ENCODE assay signal across 11 cellular contexts in the genomic region with DNA sequence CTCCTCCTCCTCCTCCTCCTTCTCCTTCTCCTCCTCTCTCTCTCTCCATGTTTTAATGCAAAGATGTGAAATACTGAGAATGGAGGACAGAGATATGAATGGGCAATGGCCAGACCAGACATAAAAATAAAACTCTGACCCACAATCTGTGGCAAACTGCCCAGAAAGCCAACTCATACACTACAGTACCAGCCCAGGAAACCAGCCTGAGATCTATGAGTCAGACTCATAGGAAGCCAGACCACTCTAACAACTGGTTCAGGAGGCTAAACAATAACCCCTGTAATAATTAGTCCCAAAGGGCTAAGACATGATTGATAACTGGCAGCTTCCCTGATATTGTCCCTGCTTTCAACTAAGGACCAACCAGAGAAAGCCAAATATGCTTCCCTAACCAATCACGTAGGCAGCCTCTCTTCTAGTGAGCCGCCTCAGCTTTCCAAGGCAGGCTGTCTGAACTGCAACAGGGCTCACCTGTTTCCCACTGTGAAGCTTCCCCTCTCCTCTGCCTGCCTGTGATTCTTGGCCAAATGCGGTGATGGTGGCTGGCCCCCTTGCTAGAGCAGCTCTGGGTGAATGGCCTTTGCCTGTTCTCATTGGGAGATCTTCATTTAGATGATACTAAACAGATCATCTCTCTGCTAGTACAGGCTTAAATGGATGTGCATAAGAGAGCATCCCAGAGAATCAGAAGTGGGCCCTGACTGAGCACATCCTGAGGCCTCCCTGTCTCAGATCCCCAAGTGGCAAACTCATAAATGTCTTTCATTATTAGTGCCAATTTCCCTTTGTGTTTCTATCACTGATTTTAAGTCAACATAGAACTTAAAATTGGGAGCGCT.
DNase-seq lines count a peak whose midpoint lies in the region; ATAC-seq, FAIRE-seq and TF ChIP-seq lines count a peak whose summit lies in the region.
"Had no signal": no experiment of that assay in that cellular context is flagged by ENCODE, and none has a peak within 500 bp of the region (broad histone marks: within the 10 kb centered on the region; RNA-seq: fewer than 3 reads in every experiment).

No MANE protein-coding gene starts in this region.

- no peak overlapping the region for H3K27ac ChIP-seq in small intestine (ENCODE audit: low read depth in 1 of 2, low read length in 1 of 2)
- H3K27ac ChIP-seq: thyroid gland had no signal

- peak; percentile 81 for ATAC-seq in GM21786 (IDR thresholded peaks at IDR 0.05; ENCODE audit: unreplicated experiment)
- no peak for ATAC-seq in stimulated activated naive CD8-positive, alpha-beta T cell treated with anti-CD3 and anti-CD28 coated beads, Interleukin-15, amount 100 ng/mL, for 72 hours

- FAIRE-seq in small intestine (lab: Jason Lieb, UNC), result no peak

- no peaks in the 10 kb centered on the region for H3K9me3 ChIP-seq in small intestine (ENCODE audit: control insufficient read depth, low read depth)
- H3K9me3 ChIP-seq: thyroid gland had no signal

- no peaks in the 10 kb centered on the region for H3K27me3 Mint-ChIP-seq in stimulated activated naive CD8-positive, alpha-beta T cell treated with anti-CD3 and anti-CD28 coated beads, Interleukin-15, amount 100 ng/mL, for 72 hours
- H3K27me3 Mint-ChIP-seq: activated naive CD8-positive, alpha-beta T cell treated with anti-CD3 and anti-CD28 coated beads, Interleukin-2, amount 10 ng/mL, durations not matched to agents 7 days and 5 days had no signal

- H3K4me3 ChIP-seq in foreskin fibroblast (ENCODE audit: low read depth in 1 of 2, low read length in 2 of 2), result no peak overlapping the region
- no peak overlapping the region for H3K4me3 ChIP-seq in small intestine (ENCODE audit: low read depth in 1 of 2, low read length in 2 of 2)
- H3K4me3 ChIP-seq: thyroid gland had no signal

- DNase-seq in RPMI7951 (ENCODE audit: low read depth) (peak; percentile 100), foreskin fibroblast (peak; percentile 97 to 98), small intestine (peak; percentile 17), G401 (ENCODE audit: low spot score) (no peak), midbrain (lab: John Stamatoyannopoulos, UW) (no peak), cerebellum (ENCODE audit: low spot score) (no peak)
- DNase-seq in stimulated activated naive CD8-positive, alpha-beta T cell treated with anti-CD3 and anti-CD28 coated beads, Interleukin-15, amount 100 ng/mL, for 72 hours, result no peak
- DNase-seq: activated naive CD8-positive, alpha-beta T cell treated with anti-CD3 and anti-CD28 coated beads, Interleukin-2, amount 10 ng/mL, durations not matched to agents 7 days and 5 days; H7 had no signal

- H3K4me1 Mint-ChIP-seq in stimulated activated naive CD8-positive, alpha-beta T cell treated with anti-CD3 and anti-CD28 coated beads, Interleukin-15, amount 100 ng/mL, for 72 hours, result no peaks in the 10 kb centered on the region
- H3K4me1 Mint-ChIP-seq: activated naive CD8-positive, alpha-beta T cell treated with anti-CD3 and anti-CD28 coated beads, Interleukin-2, amount 10 ng/mL, durations not matched to agents 7 days and 5 days had no signal

- no peaks in the 10 kb centered on the region for H3K36me3 ChIP-seq in small intestine (ENCODE audit: control insufficient read depth in 2 of 2, insufficient read depth in 2 of 2, low read length in 2 of 2)
- H3K36me3 ChIP-seq: thyroid gland had no signal

- peaks cover 4 to 33% of the 10 kb centered on the region in 2 donors for H3K9me3 Mint-ChIP-seq in stimulated activated naive CD8-positive, alpha-beta T cell treated with anti-CD3 and anti-CD28 coated beads, Interleukin-15, amount 100 ng/mL, for 72 hours

- in situ Hi-C loops in G401 (cut with HindIII; ENCODE audit: low sequenced_read_pairs), result no loop called here

- no peaks in the 10 kb centered on the region for H3K4me1 ChIP-seq in small intestine (ENCODE audit: control insufficient read depth in 2 of 2, insufficient read depth in 1 of 2, low read depth in 1 of 2, low read length in 1 of 2)
- H3K4me1 ChIP-seq: thyroid gland had no signal

- WGBS in small intestine, 3 donors, result 86 to 90% (median 89%) methylated on average over 4 of the region's 4 CpGs

- H3K4me3 Mint-ChIP-seq in stimulated activated naive CD8-positive, alpha-beta T cell treated with anti-CD3 and anti-CD28 coated beads, Interleukin-15, amount 100 ng/mL, for 72 hours, result no peak overlapping the region
- H3K4me3 Mint-ChIP-seq: activated naive CD8-positive, alpha-beta T cell treated with anti-CD3 and anti-CD28 coated beads, Interleukin-2, amount 10 ng/mL, durations not matched to agents 7 days and 5 days had no signal

- TF ChIP-seq CTCF in foreskin fibroblast (IDR thresholded peaks at IDR 0.05; ENCODE audit: low read depth, low read length), result no peak

- H3K27me3 ChIP-seq in small intestine (ENCODE audit: control insufficient read depth in 2 of 2, insufficient read depth in 2 of 2, low read length in 2 of 2), result no peaks in the 10 kb centered on the region
- H3K27me3 ChIP-seq: thyroid gland had no signal

- no peak overlapping the region for H3K27ac Mint-ChIP-seq in stimulated activated naive CD8-positive, alpha-beta T cell treated with anti-CD3 and anti-CD28 coated beads, Interleukin-15, amount 100 ng/mL, for 72 hours
- H3K27ac Mint-ChIP-seq: activated naive CD8-positive, alpha-beta T cell treated with anti-CD3 and anti-CD28 coated beads, Interleukin-2, amount 10 ng/mL, durations not matched to agents 7 days and 5 days had no signal

Comparison
In these comparisons a context has a peak if more than half of its experiments do, and no peak if none do; other contexts are left out.
1. DNase-seq: peak in RPMI7951 (single experiment), foreskin fibroblast (2 of 2) and small intestine (single experiment); none in stimulated activated naive CD8-positive, alpha-beta T cell treated with anti-CD3 and anti-CD28 coated beads, Interleukin-15, amount 100 ng/mL, for 72 hours (0 of 2), G401 (single experiment), midbrain (single experiment) and cerebellum (single experiment).